Comparison of ENCODE assay signal across 14 cellular contexts in the genomic region with DNA sequence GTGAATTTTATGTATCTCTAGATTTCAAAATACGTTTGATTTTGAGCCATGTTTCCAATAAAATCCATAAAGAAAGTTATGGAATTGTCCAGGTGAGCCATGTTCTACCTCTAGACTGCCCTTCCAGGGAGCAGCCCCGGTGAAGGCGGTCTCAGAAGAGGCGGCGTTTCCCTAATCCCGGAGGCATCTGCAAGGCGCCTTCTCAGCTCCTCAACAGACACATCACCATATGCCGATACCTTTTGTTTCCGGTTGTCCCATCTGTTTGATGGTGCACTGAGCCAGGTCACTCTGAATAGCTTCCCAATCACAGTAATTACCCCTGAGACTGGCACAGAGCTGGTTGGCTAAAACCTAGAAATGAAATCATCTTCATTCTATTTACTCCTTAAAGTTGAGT.
"Had no signal": no experiment of that assay in that cellular context is flagged by ENCODE, and none has a peak within 500 bp of the region (broad histone marks: within the 10 kb centered on the region; RNA-seq: fewer than 3 reads in every experiment).

No MANE protein-coding gene starts in this region.

- H3K9me3 ChIP-seq: breast epithelium, esophagus muscularis mucosa, heart right ventricle, pancreas, testis, upper lobe of right lung had no signal

- ATAC-seq: activated CD8-positive, alpha-beta T cell treated with anti-CD3 and anti-CD28 coated beads for 36 hours; foreskin keratinocyte; pancreas; upper lobe of right lung had no signal

- H3K27me3 ChIP-seq: breast epithelium, esophagus muscularis mucosa, foreskin keratinocyte, heart right ventricle, testis, upper lobe of right lung had no signal

- DNase-seq: activated CD4-positive, alpha-beta T cell treated with anti-CD3 and anti-CD28 coated beads for 4 hours; activated CD8-positive, alpha-beta memory T cell treated with anti-CD3 and anti-CD28 coated beads, Interleukin-2, amount 50 U/mL, for 4 hours; activated CD8-positive, alpha-beta T cell treated with anti-CD3 and anti-CD28 coated beads for 36 hours; activated naive CD8-positive, alpha-beta T cell treated with anti-CD3 and anti-CD28 coated beads, Interleukin-2, amount 10 ng/mL, durations not matched to agents 7 days and 5 days; foreskin keratinocyte; heart right ventricle; kidney glomerular epithelial cell; pancreas; stimulated activated CD4-positive, alpha-beta T cell treated with anti-CD3 and anti-CD28 coated beads, Interleukin-4, amount 100 ng/mL, for 1 hour; stimulated activated CD8-positive, alpha-beta memory T cell treated with anti-CD3 and anti-CD28 coated beads, Interleukin-4, amount 100 ng/mL, for 48 hours; testis; upper lobe of right lung had no signal

- H3K36me3 ChIP-seq: breast epithelium, pancreas, upper lobe of right lung had no signal

- H3K27ac ChIP-seq: breast epithelium, esophagus muscularis mucosa, foreskin keratinocyte, pancreas, testis, upper lobe of right lung had no signal

- H3K4me3 ChIP-seq: breast epithelium, esophagus muscularis mucosa, heart right ventricle, pancreas, testis, upper lobe of right lung had no signal

- FAIRE-seq: pancreas had no signal

- H3K4me1 ChIP-seq: breast epithelium, foreskin keratinocyte, pancreas, testis had no signal
